1 cellular context compared by ENCODE assay signal in genomic region chr17:63535640-63536039, GRCh38.
TF ChIP-seq lines count a peak whose summit lies in the region.

No MANE protein-coding gene starts in this region.

TF ChIP-seq in K562, 482 proteins besides CTCF, POLR2A, EP300 and RAD21:
- TF ChIP-seq POU5F1 (IDR thresholded peaks at IDR 0.05; ENCODE audit: borderline replicate concordance, low read depth, low read length, partially characterized antibody) = no peak
- peak; percentile 72 for TF ChIP-seq ZBTB33 (CRISPR knock-in tag; IDR thresholded peaks at IDR 0.05)
